Comparison of ENCODE assay signal across 24 cellular contexts in genomic region chr11:39412117-39412516, GRCh38.
DNase-seq lines count a peak whose midpoint lies in the region; ATAC-seq and FAIRE-seq lines count a peak whose summit lies in the region.
"Had no signal": no experiment of that assay in that cellular context is flagged by ENCODE, and none has a peak within 500 bp of the region (broad histone marks: within the 10 kb centered on the region; RNA-seq: fewer than 3 reads in every experiment).

No MANE protein-coding gene starts in this region.

- ATAC-seq in HG03342 (IDR thresholded peaks at IDR 0.05; ENCODE audit: unreplicated experiment) (no peak), HG02981 (IDR thresholded peaks at IDR 0.05; ENCODE audit: unreplicated experiment) (no peak)
- ATAC-seq: A549, GM12878 had no signal

- FAIRE-seq in RCC 7860 (lab: Jason Lieb, UNC) = no peak
- FAIRE-seq: GM12878, GM12892, GM18507 had no signal

- DNase-seq in Ammon's horn (ENCODE audit: low spot score) = peak; percentile 3
- DNase-seq in inferior parietal cortex (ENCODE audit: extremely low spot score) = peak; percentile 60
- peak; percentile 29 for DNase-seq in occipital lobe (lab: John Stamatoyannopoulos, UW)
- no peak for DNase-seq in RCC 7860 (ENCODE audit: low spot score)
- DNase-seq: AML-193; BE2C; C1 segment of cervical spinal cord; CD4-positive, alpha-beta memory T cell; CD4-positive, CD25-positive, alpha-beta regulatory T cell; CD8-positive, alpha-beta memory T cell; COR-L47; DMS 273 treated with DMSO at 0.1 percent for 48 hours; DMS153; DMS53; DMS79; DND-41; EL; GDM1 had no signal
